8 cellular contexts compared by ENCODE assay signal in the genomic region with DNA sequence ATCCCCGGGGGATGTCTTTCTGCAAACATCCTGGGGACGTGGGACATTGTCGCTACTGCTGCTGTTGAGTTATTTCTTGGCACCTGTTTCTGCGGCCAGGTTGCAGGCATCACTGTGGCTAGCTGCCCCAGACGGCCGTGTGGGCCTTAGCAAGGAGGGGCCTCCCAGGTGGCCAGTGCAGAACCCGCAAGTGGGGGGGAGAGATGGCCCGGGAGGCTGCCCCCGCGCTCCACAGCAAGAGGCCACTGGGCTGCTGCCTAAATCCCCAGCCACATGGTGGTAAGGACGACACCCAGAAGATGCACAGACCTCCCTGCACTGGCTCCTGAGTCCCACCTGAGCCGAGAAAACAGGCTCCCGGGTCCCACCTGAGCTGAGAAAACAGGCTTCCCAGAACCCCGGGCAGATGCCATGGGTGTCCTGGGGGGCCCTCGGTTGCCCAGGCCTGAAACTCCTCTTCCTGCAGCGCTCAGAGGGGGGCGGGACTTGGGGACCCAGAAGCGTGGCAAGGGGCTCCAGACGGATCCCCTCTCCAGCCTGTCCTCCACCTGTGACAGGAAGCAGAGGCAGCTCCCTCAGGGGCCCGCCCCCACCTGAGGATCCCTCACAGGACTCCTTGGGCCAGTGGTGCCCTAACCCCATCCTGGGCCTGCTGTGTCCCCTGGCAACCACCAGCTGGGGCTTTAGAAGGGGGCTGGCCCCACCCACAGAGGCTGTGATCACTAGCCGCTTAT. TPM values are rescaled to one million over a fixed set of nuclear protein-coding genes. Genes with fewer than 3 reads are reported as not detected.
DNase-seq lines count a peak whose midpoint lies in the region; ATAC-seq, FAIRE-seq and TF ChIP-seq lines count a peak whose summit lies in the region.

No MANE protein-coding gene starts in this region.

- peak overlapping the region; percentile 87 for H3K27ac Mint-ChIP-seq in CD4-positive, alpha-beta T cell
- H3K27ac Mint-ChIP-seq in HFFc6 (no peak overlapping the region), neural progenitor cell (no peak overlapping the region)

- H3K9me3 Mint-ChIP-seq in CD4-positive, alpha-beta T cell, result no peaks in the 10 kb centered on the region
- H3K9me3 Mint-ChIP-seq in HFFc6 (no peaks in the 10 kb centered on the region), neural progenitor cell (no peaks in the 10 kb centered on the region)

- peaks cover 10% of the 10 kb centered on the region for H3K27me3 Mint-ChIP-seq in CD4-positive, alpha-beta T cell
- H3K27me3 Mint-ChIP-seq in HFFc6 (ENCODE audit: insufficient read depth) (peaks cover 16% of the 10 kb centered on the region), neural progenitor cell (ENCODE audit: insufficient read depth, low read depth) (peaks cover 9% of the 10 kb centered on the region)

- H2AFZ ChIP-seq in GM12878 (ENCODE audit: control insufficient read depth, low read depth, low read length) (no peak overlapping the region), neural progenitor cell (replicated peaks) (no peak overlapping the region)

- DNase-seq in CD4-positive, alpha-beta T cell, result no peak
- DNase-seq in HFFc6 (no peak), GM12878 (ENCODE audit: low read depth, low spot score) (no peak), neural progenitor cell (ENCODE audit: low spot score) (no peak), HUDEP-2 (lab: John Stamatoyannopoulos, UW; ENCODE audit: unreplicated experiment in 76 of 76) (no peak), GM13976 (ENCODE audit: low spot score) (no peak), amygdala (lab: John Stamatoyannopoulos, UW) (no peak)

- SMC1A ChIA-PET in GM12878 (lab: Charles Lee; ENCODE audit: uncharacterized antibody, unreplicated experiment), result no interaction called here

- intact Hi-C loops in CD4-positive, alpha-beta T cell (cut with DNase I, micrococcal nuclease), result loop anchor here (2.0 to 5.0 kb wide), 2 partner anchors 17 to 43 kb away; a partner anchor contains a TSS
- intact Hi-C loops in GM12878 (cut with micrococcal nuclease; ENCODE audit: unreplicated experiment), result no loop called here

- peak overlapping the region; percentile 82 for H3K4me3 Mint-ChIP-seq in CD4-positive, alpha-beta T cell
- H3K4me3 Mint-ChIP-seq in HFFc6, result peak overlapping the region; percentile 77
- peak overlapping the region; percentile 87 for H3K4me3 Mint-ChIP-seq in neural progenitor cell

- ATAC-seq in CD4-positive, alpha-beta T cell (ENCODE audit: poor library complexity), result no peak
- ATAC-seq in GM12878 (no peak), GM19463 (IDR thresholded peaks at IDR 0.05; ENCODE audit: unreplicated experiment) (no peak)

- TF ChIP-seq POLR2A in GM12878 (IDR thresholded peaks at IDR 0.05; ENCODE audit: low read depth, low read length), result no peak

- H3F3A ChIP-seq in neural progenitor cell (ENCODE audit: low read depth), result peaks cover 18% of the 10 kb centered on the region

- H3K4me3 ChIP-seq in GM12878 (no peak overlapping the region), neural progenitor cell (no peak overlapping the region)

- peaks cover 28% of the 10 kb centered on the region for H3K4me1 Mint-ChIP-seq in CD4-positive, alpha-beta T cell (ENCODE audit: low read depth)
- H3K4me1 Mint-ChIP-seq in HFFc6 (ENCODE audit: low read depth) (peaks cover 43% of the 10 kb centered on the region), neural progenitor cell (peaks cover 34% of the 10 kb centered on the region)

- in situ Hi-C loops in GM12878 (cut with MboI) (no loop called here), GM13976 (cut with MboI; ENCODE audit: low sequenced_read_pairs, unreplicated experiment) (no loop called here)

- H3K36me3 ChIP-seq in GM12878 (ENCODE audit: control insufficient read depth in 2 of 2, insufficient read depth in 2 of 2, low read length in 1 of 2) (no peaks in the 10 kb centered on the region; a peak in 1 of 4 replicates), neural progenitor cell (no peaks in the 10 kb centered on the region)

- CTCF ChIA-PET in CD4-positive, alpha-beta T cell (lab: Charles Lee), result no interaction called here
- CTCF ChIA-PET in GM12878 (lab: Yijun Ruan, JAX), result no interaction called here

- H3K36me3 Mint-ChIP-seq in CD4-positive, alpha-beta T cell (ENCODE audit: low read depth), result peaks cover 22% of the 10 kb centered on the region
- H3K36me3 Mint-ChIP-seq in HFFc6 (ENCODE audit: low read depth) (no peaks in the 10 kb centered on the region), neural progenitor cell (no peaks in the 10 kb centered on the region)

- H3K9me3 ChIP-seq in CD4-positive, alpha-beta T cell (ENCODE audit: control insufficient read depth, low read length), result no peaks in the 10 kb centered on the region
- H3K9me3 ChIP-seq in GM12878 (replicated peaks; ENCODE audit: control insufficient read depth, insufficient read depth, low read length) (no peaks in the 10 kb centered on the region), neural progenitor cell (ENCODE audit: low read depth) (no peaks in the 10 kb centered on the region)

- 58% methylated on average over 20 of the region's 21 CpGs for WGBS in GM12878 (ENCODE audit: insufficient coverage, insufficient replicate concordance, low lambda C conversion rate, missing lambda C conversion rate)

- H3K79me2 ChIP-seq in GM12878 (ENCODE audit: control insufficient read depth, insufficient read depth, low read length) (peaks cover 36% of the 10 kb centered on the region), neural progenitor cell (ENCODE audit: low read depth) (no peaks in the 10 kb centered on the region)

- no peak overlapping the region for H3K9ac ChIP-seq in GM12878 (ENCODE audit: control insufficient read depth, insufficient read depth, low read length)
- no peak overlapping the region for H3K9ac ChIP-seq in neural progenitor cell

- no peaks in the 10 kb centered on the region for H3K27me3 ChIP-seq in CD4-positive, alpha-beta T cell (ENCODE audit: control insufficient read depth, insufficient read depth, low read length)
- H3K27me3 ChIP-seq in GM12878 (replicated peaks in 1 of 2; ENCODE audit: control insufficient read depth in 2 of 2, insufficient read depth in 2 of 2, low read length in 1 of 2) (no peaks in the 10 kb centered on the region), neural progenitor cell (peaks cover 35% of the 10 kb centered on the region)

- RAD21 ChIA-PET in GM12878 (lab: Charles Lee; ENCODE audit: unreplicated experiment), result no interaction called here

- peaks cover 7% of the 10 kb centered on the region; the same call in 1 of the 2 replicates for H4K20me1 ChIP-seq in GM12878 (ENCODE audit: control insufficient read depth, insufficient read depth)
- H4K20me1 ChIP-seq in neural progenitor cell (ENCODE audit: low read depth), result peaks cover 28% of the 10 kb centered on the region

- peak overlapping the region; percentile 71 for H3K4me2 ChIP-seq in GM12878 (ENCODE audit: control insufficient read depth, insufficient read depth)
- H3K4me2 ChIP-seq in neural progenitor cell, result no peak overlapping the region

- TF ChIP-seq CTCF in CD4-positive, alpha-beta T cell (IDR thresholded peaks at IDR 0.05), result no peak
- no peak for TF ChIP-seq CTCF in HFFc6 (IDR thresholded peaks at IDR 0.05)
- no peak for TF ChIP-seq CTCF in GM12878 (IDR thresholded peaks at IDR 0.05 in 2 of 3, conservative IDR thresholded peaks at IDR 0.05 in 1 of 3; ENCODE audit: control insufficient read depth in 2 of 3, extremely low read depth in 1 of 3, insufficient read depth in 1 of 3, low read depth in 3 of 3, low read length in 3 of 3)
- TF ChIP-seq CTCF in neural progenitor cell (IDR thresholded peaks at IDR 0.05), result no peak
- TF ChIP-seq CTCF in GM13976 (IDR thresholded peaks at IDR 0.05; ENCODE audit: borderline replicate concordance, control extremely low read depth, extremely low read depth, insufficient read depth, missing control alignments), result no peak

- H3K27ac ChIP-seq in CD4-positive, alpha-beta T cell (ENCODE audit: low read depth, low read length), result no peak overlapping the region
- H3K27ac ChIP-seq in GM12878 (ENCODE audit: control insufficient read depth, insufficient read depth), result no peak overlapping the region
- no peak overlapping the region for H3K27ac ChIP-seq in neural progenitor cell

- no peak for TF ChIP-seq RAD21 in GM12878 (IDR thresholded peaks at IDR 0.05; ENCODE audit: insufficient read depth, low read depth, low read length)

- TF ChIP-seq EP300 in GM12878 (IDR thresholded peaks at IDR 0.05; ENCODE audit: borderline replicate concordance in 1 of 2, control insufficient read depth in 1 of 2, low read depth in 2 of 2, low read length in 2 of 2), result no peak

- H3K4me1 ChIP-seq in GM12878 (ENCODE audit: control insufficient read depth, insufficient read depth, low read length), result peaks cover 13% of the 10 kb centered on the region
- no peaks in the 10 kb centered on the region for H3K4me1 ChIP-seq in neural progenitor cell

- FAIRE-seq in GM12878 (lab: Jason Lieb, UNC), result no peak

- POLR2A ChIA-PET in CD4-positive, alpha-beta T cell (lab: Charles Lee), result interaction anchor here (1.3 to 1.5 kb wide), 3 partner anchors 11 to 41 kb away, joined by 3 to 6 read pairs (median 4); no protein-coding TSS in a partner anchor
- POLR2A ChIA-PET in GM12878 (lab: Charles Lee), result no interaction called here

- BruUV-seq in GM12878 (replicated peaks; lab: Mats Ljungman, UMichigan), result no TSS peak

RNA-seq across cellular contexts. Expression of a gene that starts 1.0 kb away (rescaled TPM):
- total RNA-seq in CD4-positive, alpha-beta T cell, result 10 to 100 TPM; 60.1 to 65.0 TPM
- 10 to 100 TPM; 29.8 to 43.7 (median 31.5) TPM for total RNA-seq in HFFc6 (2021; fragmentation: NEBNext Ultra II Directional; extraction: Animal tissue kit (Norgen Biotek cat#: 25700))
- 15.1 and 16.9 TPM in 2 replicates for total RNA-seq in GM12878 (2013; cell fraction: nucleolus; rRNA removed)
- total RNA-seq in GM12878 (2014; rRNA removed), result 11.0 and 13.8 TPM in 2 replicates
- total RNA-seq in GM12878 (2014; rRNA removed; fragmentation: Illumina TruSeq; extraction: Trizol), result 3.3 and 4.0 TPM in 2 replicates
- 24.3 and 24.5 TPM in 2 replicates for total RNA-seq in GM12878 (2021)
- polyA plus RNA-seq in GM12878 (2011; ENCODE audit: low read depth), result 3.0 TPM
- polyA plus RNA-seq in GM12878 (2011; rRNA removed), result 2.2 and 3.5 TPM in 2 replicates
- 4.0 and 5.5 TPM in 2 replicates for polyA plus RNA-seq in GM12878 (2011; cell fraction: cytosol; rRNA removed)
- polyA plus RNA-seq in GM12878 (2011; cell fraction: nucleus; rRNA removed), result 27.4 and 48.1 TPM in 2 replicates
- polyA plus RNA-seq in GM12878 (2012), result 10.2 and 16.3 TPM in 2 replicates
- 0.82 and 3.0 TPM in 2 replicates for polyA plus RNA-seq in GM12878 (2014; fragmentation: Illumina TruSeq; extraction: Trizol)
- polyA plus RNA-seq in GM12878 (2014; fragmentation: Nextera tagmentation; extraction: Ambion mirVana), result under 1 TPM; 0.10 to 0.26 TPM
- polyA plus RNA-seq in GM12878 (2014; rRNA removed), result 11.9 and 17.0 TPM in 2 replicates
- 1 to 10 TPM; 1.3 to 1.4 TPM for polyA plus RNA-seq in GM12878 (2016; fragmentation: Nextera tagmentation; extraction: Ambion mirVana)
- 1.8 and 5.4 TPM in 2 replicates for polyA minus RNA-seq in GM12878 (2011; rRNA and poly(A)+ RNA removed)
- polyA minus RNA-seq in GM12878 (2011; cell fraction: cytosol; rRNA and poly(A)+ RNA removed), result 4.8 and 6.5 TPM in 2 replicates
- polyA minus RNA-seq in GM12878 (2011; cell fraction: nucleus; rRNA and poly(A)+ RNA removed), result 3.6 and 8.4 TPM in 2 replicates
- 4.3 and 4.7 TPM in 2 replicates for total RNA-seq in neural progenitor cell (ENCODE audit: low replicate concordance)

RNA-seq across cellular contexts. Expression of a gene that starts 25.4 kb away (rescaled TPM):
- 10 to 100 TPM; 91.0 to 91.5 TPM for total RNA-seq in CD4-positive, alpha-beta T cell
- 100 to 1,000 TPM in 1 of 6 experiments, 10 to 100 TPM in 5; 84.0 to 104 (median 89.5) TPM for total RNA-seq in HFFc6 (2021; fragmentation: NEBNext Ultra II Directional; extraction: Animal tissue kit (Norgen Biotek cat#: 25700))
- 84.3 and 100.0 TPM in 2 replicates for total RNA-seq in GM12878 (2013; cell fraction: nucleolus; rRNA removed)
- total RNA-seq in GM12878 (2014; rRNA removed) (14.6 and 19.5 TPM in 2 replicates), GM12878 (2014; rRNA removed; fragmentation: Illumina TruSeq; extraction: Trizol) (6.9 and 10.0 TPM in 2 replicates), GM12878 (2021) (76.5 and 89.0 TPM in 2 replicates), neural progenitor cell (ENCODE audit: low replicate concordance) (16.5 and 76.7 TPM in 2 replicates)
- 15.0 TPM for polyA plus RNA-seq in GM12878 (2011; ENCODE audit: low read depth)
- polyA plus RNA-seq in GM12878 (2011; rRNA removed) (4.0 and 7.5 TPM in 2 replicates), GM12878 (2014; fragmentation: Illumina TruSeq; extraction: Trizol) (0.98 and 10.6 TPM in 2 replicates), GM12878 (2014; fragmentation: Nextera tagmentation; extraction: Ambion mirVana) (1 to 10 TPM in 1 of 2 experiments, under 1 TPM in 1; 0.52 to 1.5 TPM), GM12878 (2014; rRNA removed) (35.1 and 40.6 TPM in 2 replicates), GM12878 (2016; fragmentation: Nextera tagmentation; extraction: Ambion mirVana) (10 to 100 TPM; 37.0 to 38.3 TPM)
- 13.2 and 20.1 TPM in 2 replicates for polyA plus RNA-seq in GM12878 (2011; cell fraction: cytosol; rRNA removed)
- polyA plus RNA-seq in GM12878 (2011; cell fraction: nucleus; rRNA removed), result 171 and 228 TPM in 2 replicates
- polyA plus RNA-seq in GM12878 (2012), result 37.9 and 40.3 TPM in 2 replicates
- polyA minus RNA-seq in GM12878 (2011; rRNA and poly(A)+ RNA removed), result 10.7 and 23.6 TPM in 2 replicates
- 17.7 and 24.6 TPM in 2 replicates for polyA minus RNA-seq in GM12878 (2011; cell fraction: cytosol; rRNA and poly(A)+ RNA removed)
- polyA minus RNA-seq in GM12878 (2011; cell fraction: nucleus; rRNA and poly(A)+ RNA removed), result 30.1 and 54.0 TPM in 2 replicates

RNA-seq across cellular contexts. Expression of a gene that starts 26.5 kb away (rescaled TPM):
- total RNA-seq in CD4-positive, alpha-beta T cell, result under 1 TPM in 1 of 2 experiments, not detected in 1; 0.06 TPM
- total RNA-seq in HFFc6 (2021; fragmentation: NEBNext Ultra II Directional; extraction: Animal tissue kit (Norgen Biotek cat#: 25700)), result 1 to 10 TPM in 5 of 6 experiments, under 1 TPM in 1; 0.79 to 2.0 (median 1.5) TPM
- not detected in 2 replicates for total RNA-seq in GM12878 (2013; cell fraction: nucleolus; rRNA removed)
- not detected in 2 replicates for total RNA-seq in GM12878 (2014; rRNA removed)
- not detected in 2 replicates for total RNA-seq in GM12878 (2014; rRNA removed; fragmentation: Illumina TruSeq; extraction: Trizol)
- 0.15 TPM in 1 of 2 replicates, not detected in the other for total RNA-seq in GM12878 (2021)
- not detected for polyA plus RNA-seq in GM12878 (2011; ENCODE audit: low read depth)
- polyA plus RNA-seq in GM12878 (2011; rRNA removed), result not detected in 2 replicates
- polyA plus RNA-seq in GM12878 (2011; cell fraction: cytosol; rRNA removed), result not detected in 2 replicates
- not detected in 2 replicates for polyA plus RNA-seq in GM12878 (2011; cell fraction: nucleus; rRNA removed)
- polyA plus RNA-seq in GM12878 (2012), result 0.07 and 0.09 TPM in 2 replicates
- polyA plus RNA-seq in GM12878 (2014; fragmentation: Illumina TruSeq; extraction: Trizol), result not detected in 2 replicates
- under 1 TPM in 1 of 2 experiments, not detected in 1; 0.04 TPM for polyA plus RNA-seq in GM12878 (2014; fragmentation: Nextera tagmentation; extraction: Ambion mirVana)
- not detected in 2 replicates for polyA plus RNA-seq in GM12878 (2014; rRNA removed)
- not detected for polyA plus RNA-seq in GM12878 (2016; fragmentation: Nextera tagmentation; extraction: Ambion mirVana)
- not detected in 2 replicates for polyA minus RNA-seq in GM12878 (2011; rRNA and poly(A)+ RNA removed)
- 0.53 and 1.9 TPM in 2 replicates for polyA minus RNA-seq in GM12878 (2011; cell fraction: cytosol; rRNA and poly(A)+ RNA removed)
- 0.12 TPM in 1 of 2 replicates, not detected in the other for polyA minus RNA-seq in GM12878 (2011; cell fraction: nucleus; rRNA and poly(A)+ RNA removed)
- 0.17 and 0.22 TPM in 2 replicates for total RNA-seq in neural progenitor cell (ENCODE audit: low replicate concordance)

RNA-seq across cellular contexts. Expression of a gene that starts 40.3 kb away (rescaled TPM):
- total RNA-seq in CD4-positive, alpha-beta T cell, result 10 to 100 TPM; 13.3 to 13.8 TPM
- 10 to 100 TPM; 25.6 to 31.0 (median 28.2) TPM for total RNA-seq in HFFc6 (2021; fragmentation: NEBNext Ultra II Directional; extraction: Animal tissue kit (Norgen Biotek cat#: 25700))
- 10.9 and 12.5 TPM in 2 replicates for total RNA-seq in GM12878 (2013; cell fraction: nucleolus; rRNA removed)
- total RNA-seq in GM12878 (2014; rRNA removed), result 64.9 and 68.7 TPM in 2 replicates
- total RNA-seq in GM12878 (2014; rRNA removed; fragmentation: Illumina TruSeq; extraction: Trizol), result 46.7 and 52.4 TPM in 2 replicates
- total RNA-seq in GM12878 (2021), result 49.7 and 50.3 TPM in 2 replicates
- polyA plus RNA-seq in GM12878 (2011; ENCODE audit: low read depth), result 22.7 TPM
- polyA plus RNA-seq in GM12878 (2011; rRNA removed), result 49.5 and 74.5 TPM in 2 replicates
- polyA plus RNA-seq in GM12878 (2011; cell fraction: cytosol; rRNA removed), result 95.7 and 148 TPM in 2 replicates
- polyA plus RNA-seq in GM12878 (2011; cell fraction: nucleus; rRNA removed), result 108 and 119 TPM in 2 replicates
- polyA plus RNA-seq in GM12878 (2012), result 30.9 and 37.1 TPM in 2 replicates
- 11.5 and 33.9 TPM in 2 replicates for polyA plus RNA-seq in GM12878 (2014; fragmentation: Illumina TruSeq; extraction: Trizol)
- polyA plus RNA-seq in GM12878 (2014; fragmentation: Nextera tagmentation; extraction: Ambion mirVana), result 10 to 100 TPM; 23.9 to 40.5 TPM
- polyA plus RNA-seq in GM12878 (2014; rRNA removed), result 90.4 and 92.0 TPM in 2 replicates
- 100 to 1,000 TPM; 109 to 115 TPM for polyA plus RNA-seq in GM12878 (2016; fragmentation: Nextera tagmentation; extraction: Ambion mirVana)
- 20.5 and 33.2 TPM in 2 replicates for polyA minus RNA-seq in GM12878 (2011; rRNA and poly(A)+ RNA removed)
- 8.6 and 10.7 TPM in 2 replicates for polyA minus RNA-seq in GM12878 (2011; cell fraction: cytosol; rRNA and poly(A)+ RNA removed)
- polyA minus RNA-seq in GM12878 (2011; cell fraction: nucleus; rRNA and poly(A)+ RNA removed), result 6.3 and 10.5 TPM in 2 replicates
- total RNA-seq in neural progenitor cell (ENCODE audit: low replicate concordance), result 31.1 and 50.3 TPM in 2 replicates
